ENCODE assay signal across 1 cellular context in the genomic region with DNA sequence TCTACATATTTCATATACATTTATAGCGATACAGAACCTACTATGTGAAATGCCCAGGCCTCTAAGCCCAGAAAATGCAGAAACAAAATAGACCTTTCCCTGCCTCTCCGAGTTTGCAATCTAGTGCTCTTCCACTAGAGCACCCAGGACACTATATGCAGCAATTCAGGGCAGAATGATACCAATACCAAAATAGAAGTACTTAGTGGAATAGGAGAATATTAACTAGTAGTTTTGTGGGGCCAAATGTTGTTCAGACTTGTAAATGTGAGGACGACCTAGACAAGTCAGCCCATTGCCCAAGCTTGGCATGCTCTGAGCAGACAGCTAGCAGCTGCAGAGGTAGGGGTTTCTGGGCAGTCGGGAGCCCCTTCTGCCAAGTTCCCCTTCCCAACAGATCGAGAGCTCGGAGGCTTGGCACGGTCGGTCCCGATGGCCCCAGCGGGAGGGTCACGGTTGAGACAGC.
TF ChIP-seq lines count a peak whose summit lies in the region.

No MANE protein-coding gene starts in this region.

TF ChIP-seq in SK-N-SH, 30 proteins besides CTCF, POLR2A, EP300 and RAD21 (continued from another document):
- TF ChIP-seq, protein P1, sequence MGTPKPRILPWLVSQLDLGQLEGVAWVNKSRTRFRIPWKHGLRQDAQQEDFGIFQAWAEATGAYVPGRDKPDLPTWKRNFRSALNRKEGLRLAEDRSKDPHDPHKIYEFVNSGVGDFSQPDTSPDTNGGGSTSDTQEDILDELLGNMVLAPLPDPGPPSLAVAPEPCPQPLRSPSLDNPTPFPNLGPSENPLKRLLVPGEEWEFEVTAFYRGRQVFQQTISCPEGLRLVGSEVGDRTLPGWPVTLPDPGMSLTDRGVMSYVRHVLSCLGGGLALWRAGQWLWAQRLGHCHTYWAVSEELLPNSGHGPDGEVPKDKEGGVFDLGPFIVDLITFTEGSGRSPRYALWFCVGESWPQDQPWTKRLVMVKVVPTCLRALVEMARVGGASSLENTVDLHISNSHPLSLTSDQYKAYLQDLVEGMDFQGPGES (IDR thresholded peaks at IDR 0.05; ENCODE audit: low read depth, low read length): no peak
- TF ChIP-seq, protein P2, sequence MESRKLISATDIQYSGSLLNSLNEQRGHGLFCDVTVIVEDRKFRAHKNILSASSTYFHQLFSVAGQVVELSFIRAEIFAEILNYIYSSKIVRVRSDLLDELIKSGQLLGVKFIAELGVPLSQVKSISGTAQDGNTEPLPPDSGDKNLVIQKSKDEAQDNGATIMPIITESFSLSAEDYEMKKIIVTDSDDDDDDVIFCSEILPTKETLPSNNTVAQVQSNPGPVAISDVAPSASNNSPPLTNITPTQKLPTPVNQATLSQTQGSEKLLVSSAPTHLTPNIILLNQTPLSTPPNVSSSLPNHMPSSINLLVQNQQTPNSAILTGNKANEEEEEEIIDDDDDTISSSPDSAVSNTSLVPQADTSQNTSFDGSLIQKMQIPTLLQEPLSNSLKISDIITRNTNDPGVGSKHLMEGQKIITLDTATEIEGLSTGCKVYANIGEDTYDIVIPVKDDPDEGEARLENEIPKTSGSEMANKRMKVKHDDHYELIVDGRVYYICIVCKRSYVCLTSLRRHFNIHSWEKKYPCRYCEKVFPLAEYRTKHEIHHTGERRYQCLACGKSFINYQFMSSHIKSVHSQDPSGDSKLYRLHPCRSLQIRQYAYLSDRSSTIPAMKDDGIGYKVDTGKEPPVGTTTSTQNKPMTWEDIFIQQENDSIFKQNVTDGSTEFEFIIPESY (IDR thresholded peaks at IDR 0.05; ENCODE audit: borderline replicate concordance, low read depth): no peak
- TF ChIP-seq MXI1 (IDR thresholded peaks at IDR 0.05; ENCODE audit: low read depth, low read length): no peak
- TF ChIP-seq YY1 (IDR thresholded peaks at IDR 0.05; ENCODE audit: low read depth): no peak
- no peak for TF ChIP-seq TEAD4 (IDR thresholded peaks at IDR 0.05; ENCODE audit: borderline replicate concordance, insufficient read depth)
- TF ChIP-seq, protein P3, sequence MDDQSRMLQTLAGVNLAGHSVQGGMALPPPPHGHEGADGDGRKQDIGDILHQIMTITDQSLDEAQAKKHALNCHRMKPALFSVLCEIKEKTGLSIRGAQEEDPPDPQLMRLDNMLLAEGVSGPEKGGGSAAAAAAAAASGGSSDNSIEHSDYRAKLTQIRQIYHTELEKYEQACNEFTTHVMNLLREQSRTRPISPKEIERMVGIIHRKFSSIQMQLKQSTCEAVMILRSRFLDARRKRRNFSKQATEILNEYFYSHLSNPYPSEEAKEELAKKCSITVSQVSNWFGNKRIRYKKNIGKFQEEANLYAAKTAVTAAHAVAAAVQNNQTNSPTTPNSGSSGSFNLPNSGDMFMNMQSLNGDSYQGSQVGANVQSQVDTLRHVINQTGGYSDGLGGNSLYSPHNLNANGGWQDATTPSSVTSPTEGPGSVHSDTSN (IDR thresholded peaks at IDR 0.05): no peak
- TF ChIP-seq FOXJ3 (CRISPR knock-in tag; IDR thresholded peaks at IDR 0.05): no peak
- no peak for TF ChIP-seq TCF12 (IDR thresholded peaks at IDR 0.05)
